In genomic region chr3:126200534-126200933, GRCh38 we compare ENCODE assay signal across 1 cellular context.
A peak's percentile ranks its signal among the peaks of the same experiment; 100 is the strongest.
TF ChIP-seq lines count a peak whose summit lies in the region.

No MANE protein-coding gene starts in this region.

TF ChIP-seq in K562, 482 proteins besides CTCF, POLR2A, EP300 and RAD21 (continued from another document):
- TF ChIP-seq MXD1 (CRISPR knock-in tag; IDR thresholded peaks at IDR 0.05; ENCODE audit: borderline replicate concordance, poor library complexity, severe bottlenecking) (no peak), ZNF57 (CRISPR knock-in tag; IDR thresholded peaks at IDR 0.05) (peak; percentile 81; the same call in 1 of the 2 replicates), POLR2B (IDR thresholded peaks at IDR 0.05; ENCODE audit: low read depth, partially characterized antibody) (no peak), SNAPC5 (CRISPR knock-in tag; IDR thresholded peaks at IDR 0.05) (no peak), ID3 (CRISPR knock-in tag; IDR thresholded peaks at IDR 0.05) (no peak), ID3 (tag; IDR thresholded peaks at IDR 0.05) (no peak), RBM14 (IDR thresholded peaks at IDR 0.05; ENCODE audit: borderline replicate concordance, insufficient read depth, low read depth, low read length) (no peak), NFXL1 (CRISPR knock-in tag; IDR thresholded peaks at IDR 0.05) (peak; percentile 90), TEAD1 (CRISPR knock-in tag; IDR thresholded peaks at IDR 0.05) (peak in 1 of 2 experiments; percentile 78; a peak in 2 of 4 replicates), ZNF280A (IDR thresholded peaks at IDR 0.05; ENCODE audit: low read depth, partially characterized antibody) (no peak), ZNF639 (CRISPR knock-in tag; conservative IDR thresholded peaks at IDR 0.05 in 1 of 2, IDR thresholded peaks at IDR 0.05 in 1 of 2) (peak in 1 of 2 experiments; percentile 96; a peak in 2 of 4 replicates), GTF2E2 (tag; IDR thresholded peaks at IDR 0.05) (no peak), SMAD1 (IDR thresholded peaks at IDR 0.05; ENCODE audit: low read depth, low read length, partially characterized antibody) (no peak), YY1 (IDR thresholded peaks at IDR 0.05; ENCODE audit: borderline replicate concordance in 1 of 3, control insufficient read depth in 1 of 3, extremely low read depth in 1 of 3, insufficient read depth in 3 of 3, insufficient read length in 1 of 3, insufficient replicate concordance in 2 of 3, low read depth in 1 of 3, low read length in 2 of 3) (no peak), CTBP1 (IDR thresholded peaks at IDR 0.05; ENCODE audit: borderline replicate concordance) (no peak), PHF20 (IDR thresholded peaks at IDR 0.05; ENCODE audit: partially characterized antibody) (no peak), ARID3B (CRISPR knock-in tag; IDR thresholded peaks at IDR 0.05; ENCODE audit: borderline replicate concordance) (peak; percentile 81; the same call in 1 of the 2 replicates), MEF2D (tag; conservative IDR thresholded peaks at IDR 0.05; ENCODE audit: low read depth) (peak; percentile 87), MED1 (CRISPR knock-in tag; IDR thresholded peaks at IDR 0.05; ENCODE audit: borderline replicate concordance) (no peak), ZNF324 (CRISPR knock-in tag; IDR thresholded peaks at IDR 0.05) (peak; percentile 70; the same call in 1 of the 2 replicates), CHCHD3 (CRISPR knock-in tag; IDR thresholded peaks at IDR 0.05) (no peak), ZNF586 (CRISPR knock-in tag; conservative IDR thresholded peaks at IDR 0.05) (0 out of 2 replicates have a peak, but pooled peaks have one; percentile 45), RBFOX2 (IDR thresholded peaks at IDR 0.05; ENCODE audit: low read depth, low read length) (no peak), ZNF740 (CRISPR knock-in tag; IDR thresholded peaks at IDR 0.05) (no peak), ZNF740 (tag; IDR thresholded peaks at IDR 0.05) (peak in 1 of 2 experiments; percentile 93; a peak in 2 of 4 replicates), SIX5 (IDR thresholded peaks at IDR 0.05; ENCODE audit: borderline replicate concordance in 1 of 2, insufficient read depth in 1 of 2, low read depth in 1 of 2, low read length in 2 of 2) (no peak), CLOCK (CRISPR knock-in tag; IDR thresholded peaks at IDR 0.05; ENCODE audit: borderline replicate concordance) (0 out of 2 replicates have a peak, but pooled peaks have one; percentile 36), ETV1 (tag; conservative IDR thresholded peaks at IDR 0.05; ENCODE audit: low read depth) (peak; percentile 66), TEAD2 (tag; IDR thresholded peaks at IDR 0.05) (no peak), ZNF277 (CRISPR knock-in tag; IDR thresholded peaks at IDR 0.05; ENCODE audit: borderline replicate concordance) (no peak), ZNF175 (CRISPR knock-in tag; IDR thresholded peaks at IDR 0.05; ENCODE audit: low read depth) (peak; percentile 99), ZNF311 (CRISPR knock-in tag; IDR thresholded peaks at IDR 0.05) (no peak), SMAD4 (CRISPR knock-in tag; conservative IDR thresholded peaks at IDR 0.05) (peak; percentile 97), ZFP1 (CRISPR knock-in tag; IDR thresholded peaks at IDR 0.05) (peak; percentile 91), TRIM25 (IDR thresholded peaks at IDR 0.05; ENCODE audit: borderline replicate concordance) (no peak), IRF9 (tag; IDR thresholded peaks at IDR 0.05) (no peak; the same call in 1 of the 2 replicates), GTF2A2 (tag; IDR thresholded peaks at IDR 0.05) (peak; percentile 97), MIER1 (IDR thresholded peaks at IDR 0.05; ENCODE audit: low read depth) (no peak), ZNF174 (CRISPR knock-in tag; IDR thresholded peaks at IDR 0.05) (no peak; the same call in 1 of the 2 replicates), NR2C2 (CRISPR knock-in tag; IDR thresholded peaks at IDR 0.05) (no peak), NR2C2 (tag; IDR thresholded peaks at IDR 0.05) (peak; percentile 52; the same call in 1 of the 2 replicates), ZNF75A (CRISPR knock-in tag; IDR thresholded peaks at IDR 0.05) (peak; percentile 77), ZNF41 (CRISPR knock-in tag; conservative IDR thresholded peaks at IDR 0.05) (peak; percentile 94), HDAC8 (tag; IDR thresholded peaks at IDR 0.05) (peak; percentile 93)
